In genomic region chrX:11944486-11944885, GRCh38 we compare ENCODE assay signal across 9 cellular contexts.
DNase-seq lines count a peak whose midpoint lies in the region.
"Had no signal": no experiment of that assay in that cellular context is flagged by ENCODE, and none has a peak within 500 bp of the region (broad histone marks: within the 10 kb centered on the region; RNA-seq: fewer than 3 reads in every experiment).

No MANE protein-coding gene starts in this region.

- no peak overlapping the region for H3K4me3 Mint-ChIP-seq in immature natural killer cell
- H3K4me3 Mint-ChIP-seq in activated naive CD4-positive, alpha-beta T cell treated with anti-CD3 and anti-CD28 coated beads for 36 hours = no peak overlapping the region

- H3K36me3 Mint-ChIP-seq in immature natural killer cell = no peaks in the 10 kb centered on the region
- H3K36me3 Mint-ChIP-seq in activated naive CD4-positive, alpha-beta T cell treated with anti-CD3 and anti-CD28 coated beads for 36 hours (ENCODE audit: low read depth) = no peaks in the 10 kb centered on the region

- H3K27me3 Mint-ChIP-seq in immature natural killer cell (ENCODE audit: low read depth in 3 of 3) = no peaks in the 10 kb centered on the region
- peaks cover 2% of the 10 kb centered on the region for H3K27me3 Mint-ChIP-seq in activated naive CD4-positive, alpha-beta T cell treated with anti-CD3 and anti-CD28 coated beads for 36 hours (ENCODE audit: low read depth)

- no peak overlapping the region for H3K27ac Mint-ChIP-seq in immature natural killer cell
- H3K27ac Mint-ChIP-seq in activated naive CD4-positive, alpha-beta T cell treated with anti-CD3 and anti-CD28 coated beads for 36 hours = no peak overlapping the region

- peak; percentile 2 for DNase-seq in stimulated activated CD4-positive, alpha-beta T cell treated with anti-CD3 and anti-CD28 coated beads, Interleukin-15, amount 100 ng/mL, for 24 hours
- DNase-seq in stimulated activated CD4-positive, alpha-beta T cell treated with anti-CD3 and anti-CD28 coated beads, Interleukin-4, amount 100 ng/mL, for 4 hours = no peak
- peak; percentile 17 for DNase-seq in NCI-H774 (lab: John Stamatoyannopoulos, UW)
- DNase-seq in fibroblast of peridontal ligament (ENCODE audit: extremely low read depth) = peak; percentile 4
- DNase-seq in NCI-H446 treated with DMSO at 0.1 percent for 48 hours (lab: John Stamatoyannopoulos, UW) = no peak
- DNase-seq in stimulated activated CD4-positive, alpha-beta T cell treated with anti-CD3 and anti-CD28 coated beads, Interleukin-4, amount 100 ng/mL, for 24 hours = no peak
- DNase-seq in immature natural killer cell = no peak
- no peak for DNase-seq in activated naive CD4-positive, alpha-beta T cell treated with anti-CD3 and anti-CD28 coated beads for 36 hours
- DNase-seq: activated T-cell treated with anti-CD3 and anti-CD28 coated beads, Interleukin-2, amount 50 U/mL, for 1 hour had no signal

- peaks cover 0 to 5% (median 0%) of the 10 kb centered on the region in 6 donors for H3K9me3 Mint-ChIP-seq in immature natural killer cell
- H3K9me3 Mint-ChIP-seq in activated naive CD4-positive, alpha-beta T cell treated with anti-CD3 and anti-CD28 coated beads for 36 hours = no peaks in the 10 kb centered on the region

- H3K4me1 Mint-ChIP-seq in immature natural killer cell = no peaks in the 10 kb centered on the region
- H3K4me1 Mint-ChIP-seq in activated naive CD4-positive, alpha-beta T cell treated with anti-CD3 and anti-CD28 coated beads for 36 hours (ENCODE audit: low read depth) = no peaks in the 10 kb centered on the region

- intact Hi-C loops in activated naive CD4-positive, alpha-beta T cell treated with anti-CD3 and anti-CD28 coated beads for 36 hours (cut with micrococcal nuclease) = no loop called here

- CTCF ChIA-PET in activated naive CD4-positive, alpha-beta T cell treated with anti-CD3 and anti-CD28 coated beads for 36 hours (lab: Charles Lee) = no interaction called here

Comparison
In these comparisons a context has a peak if more than half of its experiments do, and no peak if none do; other contexts are left out.
1. DNase-seq: peak in stimulated activated CD4-positive, alpha-beta T cell treated with anti-CD3 and anti-CD28 coated beads, Interleukin-15, amount 100 ng/mL, for 24 hours (single experiment), NCI-H774 (single experiment) and fibroblast of peridontal ligament (single experiment); none in stimulated activated CD4-positive, alpha-beta T cell treated with anti-CD3 and anti-CD28 coated beads, Interleukin-4, amount 100 ng/mL, for 4 hours (0 of 2), NCI-H446 treated with DMSO at 0.1 percent for 48 hours (single experiment), stimulated activated CD4-positive, alpha-beta T cell treated with anti-CD3 and anti-CD28 coated beads, Interleukin-4, amount 100 ng/mL, for 24 hours (single experiment), immature natural killer cell (0 of 3) and activated naive CD4-positive, alpha-beta T cell treated with anti-CD3 and anti-CD28 coated beads for 36 hours (single experiment).